In genomic region chr22:30325724-30326703, GRCh38 we compare ENCODE assay signal across 1 cellular context.
TF ChIP-seq lines count a peak whose summit lies in the region.

No MANE protein-coding gene starts in this region.

TF ChIP-seq in HEK293, 187 proteins besides CTCF, POLR2A, EP300 and RAD21 (continued from another document):
- TF ChIP-seq, protein P1, sequence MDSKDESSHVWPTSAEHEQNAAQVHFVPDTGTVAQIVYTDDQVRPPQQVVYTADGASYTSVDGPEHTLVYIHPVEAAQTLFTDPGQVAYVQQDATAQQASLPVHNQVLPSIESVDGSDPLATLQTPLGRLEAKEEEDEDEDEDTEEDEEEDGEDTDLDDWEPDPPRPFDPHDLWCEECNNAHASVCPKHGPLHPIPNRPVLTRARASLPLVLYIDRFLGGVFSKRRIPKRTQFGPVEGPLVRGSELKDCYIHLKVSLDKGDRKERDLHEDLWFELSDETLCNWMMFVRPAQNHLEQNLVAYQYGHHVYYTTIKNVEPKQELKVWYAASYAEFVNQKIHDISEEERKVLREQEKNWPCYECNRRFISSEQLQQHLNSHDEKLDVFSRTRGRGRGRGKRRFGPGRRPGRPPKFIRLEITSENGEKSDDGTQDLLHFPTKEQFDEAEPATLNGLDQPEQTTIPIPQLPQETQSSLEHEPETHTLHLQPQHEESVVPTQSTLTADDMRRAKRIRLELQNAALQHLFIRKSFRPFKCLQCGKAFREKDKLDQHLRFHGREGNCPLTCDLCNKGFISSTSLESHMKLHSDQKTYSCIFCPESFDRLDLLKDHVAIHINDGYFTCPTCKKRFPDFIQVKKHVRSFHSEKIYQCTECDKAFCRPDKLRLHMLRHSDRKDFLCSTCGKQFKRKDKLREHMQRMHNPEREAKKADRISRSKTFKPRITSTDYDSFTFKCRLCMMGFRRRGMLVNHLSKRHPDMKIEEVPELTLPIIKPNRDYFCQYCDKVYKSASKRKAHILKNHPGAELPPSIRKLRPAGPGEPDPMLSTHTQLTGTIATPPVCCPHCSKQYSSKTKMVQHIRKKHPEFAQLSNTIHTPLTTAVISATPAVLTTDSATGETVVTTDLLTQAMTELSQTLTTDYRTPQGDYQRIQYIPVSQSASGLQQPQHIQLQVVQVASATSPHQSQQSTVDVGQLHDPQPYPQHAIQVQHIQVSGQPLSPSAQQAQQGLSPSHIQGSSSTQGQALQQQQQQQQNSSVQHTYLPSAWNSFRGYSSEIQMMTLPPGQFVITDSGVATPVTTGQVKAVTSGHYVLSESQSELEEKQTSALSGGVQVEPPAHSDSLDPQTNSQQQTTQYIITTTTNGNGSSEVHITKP (tag by site-specific recombination; IDR thresholded peaks at IDR 0.05): peak; percentile 98
- TF ChIP-seq ZNF704 (tag by site-specific recombination; IDR thresholded peaks at IDR 0.05): no peak
- TF ChIP-seq SP3 (tag by site-specific recombination; IDR thresholded peaks at IDR 0.05): peak; percentile 38; the same call in 1 of the 2 replicates
- TF ChIP-seq ZFHX2 (tag by site-specific recombination; conservative IDR thresholded peaks at IDR 0.05): peak; percentile 64
- peak; percentile 82 for TF ChIP-seq ZNF398 (tag by site-specific recombination; IDR thresholded peaks at IDR 0.05)
- peak; percentile 59 for TF ChIP-seq GLIS1 (tag by site-specific recombination; IDR thresholded peaks at IDR 0.05)
- no peak for TF ChIP-seq ZNF623 (tag by site-specific recombination; IDR thresholded peaks at IDR 0.05)
- TF ChIP-seq ZNF341 (tag by site-specific recombination; IDR thresholded peaks at IDR 0.05; ENCODE audit: low read depth): peak; percentile 79
- TF ChIP-seq ZNF692 (tag by site-specific recombination; IDR thresholded peaks at IDR 0.05): peak; percentile 82
- peak; percentile 42 for TF ChIP-seq EGR2 (tag by site-specific recombination; IDR thresholded peaks at IDR 0.05; ENCODE audit: low read depth)
- peak; percentile 97 for TF ChIP-seq SCRT2 (tag by site-specific recombination; IDR thresholded peaks at IDR 0.05)
- TF ChIP-seq, protein P2, sequence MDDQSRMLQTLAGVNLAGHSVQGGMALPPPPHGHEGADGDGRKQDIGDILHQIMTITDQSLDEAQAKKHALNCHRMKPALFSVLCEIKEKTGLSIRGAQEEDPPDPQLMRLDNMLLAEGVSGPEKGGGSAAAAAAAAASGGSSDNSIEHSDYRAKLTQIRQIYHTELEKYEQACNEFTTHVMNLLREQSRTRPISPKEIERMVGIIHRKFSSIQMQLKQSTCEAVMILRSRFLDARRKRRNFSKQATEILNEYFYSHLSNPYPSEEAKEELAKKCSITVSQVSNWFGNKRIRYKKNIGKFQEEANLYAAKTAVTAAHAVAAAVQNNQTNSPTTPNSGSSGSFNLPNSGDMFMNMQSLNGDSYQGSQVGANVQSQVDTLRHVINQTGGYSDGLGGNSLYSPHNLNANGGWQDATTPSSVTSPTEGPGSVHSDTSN (CRISPR knock-in tag; IDR thresholded peaks at IDR 0.05): peak; percentile 39; the same call in 1 of the 2 replicates
